Comparison of ENCODE assay signal across 8 cellular contexts in the genomic region with DNA sequence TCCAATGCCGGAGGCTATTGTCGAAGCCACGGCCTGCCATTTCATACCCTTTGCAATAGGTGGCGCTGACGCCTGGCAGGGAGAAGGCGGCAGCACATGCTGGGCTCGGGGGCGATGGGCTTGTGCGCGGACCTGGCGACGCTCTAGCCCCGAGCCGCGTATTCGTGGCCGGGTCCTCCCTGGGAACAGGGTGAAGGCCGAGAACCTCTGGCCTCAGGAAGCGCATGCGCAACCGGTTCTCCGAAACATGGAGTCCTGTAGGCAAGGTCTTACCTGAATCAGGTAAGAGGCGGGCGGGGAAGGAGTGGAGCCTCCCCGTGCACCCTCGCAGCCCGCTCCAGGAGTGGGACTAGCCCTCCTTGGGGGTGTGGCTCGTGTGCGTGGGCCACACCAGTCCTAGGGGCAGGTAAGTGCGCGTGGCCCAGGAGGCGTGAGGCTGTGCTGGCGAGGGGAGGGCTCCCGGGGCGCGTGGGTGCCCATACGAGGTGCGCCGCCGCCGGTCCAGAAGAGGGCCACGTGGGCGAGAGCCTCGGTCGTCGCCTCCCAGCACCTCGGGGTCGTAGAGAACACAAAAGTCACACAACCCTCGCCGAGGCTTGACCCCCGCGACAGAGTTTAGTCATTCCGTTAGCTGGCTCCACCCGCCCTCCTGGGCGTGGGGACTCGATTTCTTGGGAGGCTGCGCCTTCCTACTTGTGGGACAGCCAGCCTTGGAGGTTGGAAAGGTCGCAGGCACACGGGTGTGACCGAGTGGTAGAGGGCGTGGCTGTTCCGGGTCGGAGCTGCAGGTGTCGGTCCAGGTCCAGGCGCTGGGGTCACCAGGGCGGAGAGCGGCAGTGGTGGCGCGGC. TPM values are rescaled to one million over a fixed set of nuclear protein-coding genes. Genes with fewer than 3 reads are reported as not detected.
DNase-seq lines count a peak whose midpoint lies in the region; ATAC-seq and TF ChIP-seq lines count a peak whose summit lies in the region.

No MANE protein-coding gene starts in this region.

- H3K4me3 Mint-ChIP-seq in memory B cell = peak overlapping the region; percentile 92

- H3K27ac Mint-ChIP-seq in memory B cell = no peak overlapping the region

- peaks cover 0 to 2% (median 0%) of the 10 kb centered on the region in 45 donors for H3K27me3 ChIP-seq in dorsolateral prefrontal cortex

- H3K4me3 ChIP-seq in dorsolateral prefrontal cortex = peak overlapping the region; percentile 41 to 81 (median 61)

- no peaks in the 10 kb centered on the region for H3K36me3 Mint-ChIP-seq in memory B cell

- TF ChIP-seq CTCF in dorsolateral prefrontal cortex (IDR thresholded peaks at IDR 0.05 in 54 of 56, conservative IDR thresholded peaks at IDR 0.05 in 2 of 56; ENCODE audit: low read depth in 1 of 56, partially characterized antibody in 56 of 56) = peak; percentile 35 to 77 (median 63)

- intact Hi-C loops in dorsolateral prefrontal cortex (cut with DNase I) = loop anchor here (5.0 to 10.0 kb wide), 4 partner anchors 44 to 212 kb away; a partner anchor contains a TSS

- peaks cover 17% of the 10 kb centered on the region for H3K4me1 Mint-ChIP-seq in memory B cell

- peak; percentile 77 for ATAC-seq in memory B cell (ENCODE audit: low read depth)

- peaks cover 24% of the 10 kb centered on the region for H3K27me3 Mint-ChIP-seq in memory B cell

- H3K9me3 Mint-ChIP-seq in memory B cell = no peaks in the 10 kb centered on the region

- peak overlapping the region in 49 of 59 donors; percentile 4 to 85 (median 55) for H3K27ac ChIP-seq in dorsolateral prefrontal cortex

- DNase-seq in SIG-M5 treated with dmso at 0.1 percent for 504 hours (lab: John Stamatoyannopoulos, UW; ENCODE audit: unreplicated experiment) (peak; percentile 24), SIG-M5 (lab: John Stamatoyannopoulos, UW) (no peak), NCI-H2029 treated with DMSO at 0.1 percent for 48 hours (lab: John Stamatoyannopoulos, UW) (peak; percentile 86), dorsolateral prefrontal cortex (peak in 7 of 10 donors; percentile 32 to 67 (median 49)), memory B cell (ENCODE audit: low spot score in 2 of 2) (peak; percentile 46 to 57), HCEC 1CT (no peak)
- DNase-seq in activated CD4-positive, alpha-beta T cell treated with anti-CD3 and anti-CD28 coated beads, Interleukin-2, amount 50 U/mL, for 4 hours = peak; percentile 45 to 47
- DNase-seq in stimulated activated CD8-positive, alpha-beta memory T cell treated with anti-CD3 and anti-CD28 coated beads, Interleukin-15, amount 100 ng/mL, for 48 hours (ENCODE audit: low read depth in 2 of 2) = peak; percentile 37 to 40

RNA-seq across cellular contexts. Expression of a gene that starts 5.5 kb away (rescaled TPM):
- total RNA-seq in dorsolateral prefrontal cortex = 100 to 1,000 TPM in 109 of 120 experiments, 10 to 100 TPM in 11; 36.7 to 215 (median 138) TPM

RNA-seq across cellular contexts. Expression of a gene that starts 45.5 kb away (rescaled TPM):
- 10 to 100 TPM; 10.4 to 41.3 (median 27.0) TPM for total RNA-seq in dorsolateral prefrontal cortex

Comparison
In these comparisons a context has a peak if more than half of its experiments do, and no peak if none do; other contexts are left out.
1. DNase-seq: peak in SIG-M5 treated with dmso at 0.1 percent for 504 hours (single experiment), NCI-H2029 treated with DMSO at 0.1 percent for 48 hours (single experiment), activated CD4-positive, alpha-beta T cell treated with anti-CD3 and anti-CD28 coated beads, Interleukin-2, amount 50 U/mL, for 4 hours (2 of 2), dorsolateral prefrontal cortex (7 of 10), memory B cell (2 of 2) and stimulated activated CD8-positive, alpha-beta memory T cell treated with anti-CD3 and anti-CD28 coated beads, Interleukin-15, amount 100 ng/mL, for 48 hours (2 of 2); none in SIG-M5 (single experiment) and HCEC 1CT (single experiment).